Comparison of ENCODE assay signal across 18 cellular contexts in the genomic region with DNA sequence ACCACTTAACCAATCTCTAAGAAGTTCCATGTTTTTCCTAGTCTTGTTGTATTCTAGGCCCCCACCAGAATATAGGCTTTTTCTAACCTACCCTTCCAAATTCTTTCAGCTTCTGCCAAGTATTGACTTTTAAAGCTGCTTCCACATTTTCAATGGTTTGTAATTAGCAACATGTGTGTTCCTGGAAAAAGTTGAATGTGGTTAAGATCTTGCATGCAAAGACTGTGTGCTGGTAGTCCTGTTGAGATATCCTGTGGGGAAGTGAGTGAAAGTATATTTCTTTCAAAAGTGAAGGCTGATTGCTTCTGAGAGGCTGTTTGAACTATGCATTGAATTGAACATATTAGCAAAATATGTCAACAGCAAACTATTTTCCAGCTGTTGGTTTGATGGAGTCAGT. TPM values are rescaled to one million over a fixed set of nuclear protein-coding genes. Genes with fewer than 3 reads are reported as not detected.
DNase-seq lines count a peak whose midpoint lies in the region; ATAC-seq lines count a peak whose summit lies in the region.
"Had no signal": no experiment of that assay in that cellular context is flagged by ENCODE, and none has a peak within 500 bp of the region (broad histone marks: within the 10 kb centered on the region; RNA-seq: fewer than 3 reads in every experiment).

No MANE protein-coding gene starts in this region.

- no peak for ATAC-seq in left lobe of liver
- ATAC-seq: A549; CD8-positive, alpha-beta T cell had no signal

- in situ Hi-C loops in KBM-7 (cut with MboI; ENCODE audit: low pct_unique_long_range_greater_than_20kb, low sequenced_read_pairs): no loop called here

- H3K4me3 Mint-ChIP-seq in immature natural killer cell: no peak overlapping the region
- H3K4me3 Mint-ChIP-seq: CD14-positive monocyte; CD8-positive, alpha-beta T cell had no signal

- DNase-seq in GF-D8 (lab: John Stamatoyannopoulos, UW) (peak; percentile 67), KBM-7 (peak; percentile 94), MV-4-11 (lab: John Stamatoyannopoulos, UW) (peak; percentile 96), OCI-M1 (lab: John Stamatoyannopoulos, UW) (peak; percentile 91), left lobe of liver (ENCODE audit: low spot score) (no peak), immature natural killer cell (no peak), NAMALWA (ENCODE audit: low spot score) (no peak)
- DNase-seq in stimulated activated CD4-positive, alpha-beta T cell treated with anti-CD3 and anti-CD28 coated beads, Interleukin-4, amount 100 ng/mL, for 4 hours: no peak
- DNase-seq: CD8-positive, alpha-beta T cell; COR-L47; DMS153; DMS79 treated with DMSO at 0.1 percent for 48 hours; GDM1 had no signal

- no peak overlapping the region for H3K27ac Mint-ChIP-seq in immature natural killer cell
- H3K27ac Mint-ChIP-seq: CD14-positive monocyte; CD8-positive, alpha-beta T cell had no signal

- peaks cover 4 to 10% (median 5%) of the 10 kb centered on the region in 3 donors for H3K27me3 Mint-ChIP-seq in immature natural killer cell (ENCODE audit: low read depth in 3 of 3)

- H3K36me3 Mint-ChIP-seq in immature natural killer cell: no peaks in the 10 kb centered on the region
- H3K36me3 Mint-ChIP-seq: CD14-positive monocyte; CD8-positive, alpha-beta T cell had no signal

- no peaks in the 10 kb centered on the region for H3K4me1 Mint-ChIP-seq in immature natural killer cell
- H3K4me1 Mint-ChIP-seq: CD14-positive monocyte had no signal

- peaks cover 0 to 5% (median 0%) of the 10 kb centered on the region in 6 donors for H3K9me3 Mint-ChIP-seq in immature natural killer cell

RNA-seq across cellular contexts. Expression of gene OR6C4, which starts 0.6 kb away (rescaled TPM):
- not detected for total RNA-seq in left lobe of liver
- polyA plus RNA-seq in immature natural killer cell: not detected
- total RNA-seq: CD8-positive, alpha-beta T cell; H1 had no signal
- polyA plus RNA-seq: A549, AG04450, BJ, CD14-positive monocyte, H1 had no signal

RNA-seq across cellular contexts. Expression of gene OR2AP1, which starts 23.5 kb away (rescaled TPM):
- not detected for total RNA-seq in left lobe of liver
- not detected for polyA plus RNA-seq in immature natural killer cell
- total RNA-seq: H1 had no signal
- polyA plus RNA-seq: A549, AG04450, BJ, CD14-positive monocyte, H1 had no signal

RNA-seq across cellular contexts. Expression of gene OR6C68, which starts 56.6 kb away (rescaled TPM):
- not detected for total RNA-seq in left lobe of liver
- not detected for polyA plus RNA-seq in immature natural killer cell
- total RNA-seq: CD8-positive, alpha-beta T cell; H1 had no signal
- polyA plus RNA-seq: A549, AG04450, BJ, CD14-positive monocyte, H1 had no signal

Comparison
In these comparisons a context has a peak if more than half of its experiments do, and no peak if none do; other contexts are left out.
1. DNase-seq: peak in GF-D8 (single experiment), KBM-7 (single experiment), MV-4-11 (single experiment) and OCI-M1 (single experiment); none in left lobe of liver (single experiment), immature natural killer cell (0 of 3), stimulated activated CD4-positive, alpha-beta T cell treated with anti-CD3 and anti-CD28 coated beads, Interleukin-4, amount 100 ng/mL, for 4 hours (0 of 2) and NAMALWA (single experiment).